Comparison of ENCODE assay signal across 13 cellular contexts in the genomic region with DNA sequence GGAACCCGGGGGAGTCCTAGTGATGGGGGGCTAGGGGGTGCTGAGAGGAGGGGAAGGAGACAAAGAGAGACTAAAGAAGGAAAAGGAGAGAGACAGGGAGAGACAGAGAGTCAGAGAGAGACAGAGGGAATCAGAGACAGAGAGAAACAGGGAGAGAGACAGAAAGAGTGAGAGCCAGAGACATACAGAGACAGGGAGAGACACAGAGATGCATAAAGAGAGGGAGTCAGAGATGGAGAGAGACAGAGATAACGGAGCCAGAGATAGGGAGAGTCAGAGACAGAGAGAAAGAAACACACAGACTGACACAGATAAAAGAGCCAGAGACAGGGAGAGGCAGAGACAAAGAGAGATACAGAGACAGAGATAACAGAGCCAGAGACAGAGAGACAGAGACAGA. TPM values are rescaled to one million over a fixed set of nuclear protein-coding genes. Genes with fewer than 3 reads are reported as not detected.
DNase-seq lines count a peak whose midpoint lies in the region; ATAC-seq and TF ChIP-seq lines count a peak whose summit lies in the region.
"Had no signal": no experiment of that assay in that cellular context is flagged by ENCODE, and none has a peak within 500 bp of the region (broad histone marks: within the 10 kb centered on the region; RNA-seq: fewer than 3 reads in every experiment).

No MANE protein-coding gene starts in this region.

- no peaks in the 10 kb centered on the region for H3K27me3 ChIP-seq in OCI-LY1 (ENCODE audit: insufficient read depth, low read length)
- H3K27me3 ChIP-seq in dorsolateral prefrontal cortex, result peaks cover 0 to 5% (median 0%) of the 10 kb centered on the region in 45 donors

- H3K4me1 ChIP-seq in OCI-LY1 (ENCODE audit: insufficient read depth, low read length, severe bottlenecking), result peaks cover 53% of the 10 kb centered on the region
- H3K4me1 ChIP-seq: colonic mucosa had no signal

- no peaks in the 10 kb centered on the region for H4K20me1 ChIP-seq in OCI-LY1 (ENCODE audit: insufficient read depth, low read length)

- H2AFZ ChIP-seq in OCI-LY1 (ENCODE audit: low read length), result no peak overlapping the region

- H3K36me3 Mint-ChIP-seq in activated CD8-positive, alpha-beta memory T cell treated with anti-CD3 and anti-CD28 coated beads, Interleukin-2, amount 10 ng/mL, durations not matched to agents 7 days and 5 days, result peaks cover 5% of the 10 kb centered on the region
- peaks cover 36% of the 10 kb centered on the region for H3K36me3 Mint-ChIP-seq in stimulated activated effector memory CD8-positive, alpha-beta T cell treated with anti-CD3 and anti-CD28 coated beads, Interleukin-12 subunit alpha, Interleukin-12 subunit beta, amount 100 ng/mL, for 72 hours

- H3K36me3 ChIP-seq in OCI-LY1 (ENCODE audit: insufficient read depth, low read length), result peaks cover 25% of the 10 kb centered on the region
- H3K36me3 ChIP-seq: colonic mucosa, sigmoid colon had no signal

- no peaks in the 10 kb centered on the region for H3K9me3 ChIP-seq in OCI-LY1 (ENCODE audit: low read length)
- H3K9me3 ChIP-seq: A549, colonic mucosa, sigmoid colon had no signal

- H3K4me3 ChIP-seq in OCI-LY1 (ENCODE audit: low read depth, low read length, poor library complexity, severe bottlenecking), result peak overlapping the region; percentile 100
- H3K4me3 ChIP-seq in dorsolateral prefrontal cortex, result peak overlapping the region in 47 of 59 donors; percentile 60 to 95 (median 81)
- H3K4me3 ChIP-seq: colonic mucosa had no signal

- no peak for DNase-seq in activated CD8-positive, alpha-beta memory T cell treated with anti-CD3 and anti-CD28 coated beads, Interleukin-2, amount 10 ng/mL, durations not matched to agents 7 days and 5 days
- no peak for DNase-seq in activated CD8-positive, alpha-beta memory T cell treated with anti-CD3 and anti-CD28 coated beads, Interleukin-2, amount 50 U/mL, for 48 hours
- DNase-seq in dorsolateral prefrontal cortex, result no peak
- DNase-seq in stimulated activated effector memory CD8-positive, alpha-beta T cell treated with anti-CD3 and anti-CD28 coated beads, Interleukin-12 subunit alpha, Interleukin-12 subunit beta, amount 100 ng/mL, for 72 hours (ENCODE audit: low spot score in 2 of 2), result no peak
- no peak for DNase-seq in D341Med (ENCODE audit: low spot score)
- DNase-seq in stimulated activated naive CD4-positive, alpha-beta T cell (lab: John Stamatoyannopoulos, UW), result no peak
- no peak for DNase-seq in KG1 (lab: John Stamatoyannopoulos, UW)
- DNase-seq: NCI-H1930, NCI-H82 had no signal

- peaks cover 38% of the 10 kb centered on the region for H3K27me3 Mint-ChIP-seq in activated CD8-positive, alpha-beta memory T cell treated with anti-CD3 and anti-CD28 coated beads, Interleukin-2, amount 10 ng/mL, durations not matched to agents 7 days and 5 days

- TF ChIP-seq CTCF in OCI-LY1 (IDR thresholded peaks at IDR 0.05; ENCODE audit: low read length), result no peak
- TF ChIP-seq CTCF in dorsolateral prefrontal cortex (IDR thresholded peaks at IDR 0.05 in 54 of 56, conservative IDR thresholded peaks at IDR 0.05 in 2 of 56; ENCODE audit: low read depth in 1 of 56, partially characterized antibody in 56 of 56), result no peak

- peaks cover 6% of the 10 kb centered on the region for H3F3A ChIP-seq in OCI-LY1 (ENCODE audit: insufficient read depth, low read length)

- intact Hi-C loops in dorsolateral prefrontal cortex (cut with DNase I), result no loop called here

- H3K9me2 ChIP-seq in OCI-LY1 (ENCODE audit: low read depth, low read length), result no peaks in the 10 kb centered on the region

- H3K4me3 Mint-ChIP-seq in activated CD8-positive, alpha-beta memory T cell treated with anti-CD3 and anti-CD28 coated beads, Interleukin-2, amount 10 ng/mL, durations not matched to agents 7 days and 5 days, result peak overlapping the region; percentile 79
- peak overlapping the region; percentile 79 for H3K4me3 Mint-ChIP-seq in stimulated activated effector memory CD8-positive, alpha-beta T cell treated with anti-CD3 and anti-CD28 coated beads, Interleukin-12 subunit alpha, Interleukin-12 subunit beta, amount 100 ng/mL, for 72 hours

- no peak for ATAC-seq in activated CD8-positive, alpha-beta memory T cell treated with anti-CD3 and anti-CD28 coated beads, Interleukin-2, amount 10 ng/mL, durations not matched to agents 7 days and 5 days
- no peak for ATAC-seq in stimulated activated effector memory CD8-positive, alpha-beta T cell treated with anti-CD3 and anti-CD28 coated beads, Interleukin-12 subunit alpha, Interleukin-12 subunit beta, amount 100 ng/mL, for 72 hours
- ATAC-seq: A549 had no signal

- peak overlapping the region; percentile 99 for H3K9ac ChIP-seq in OCI-LY1 (ENCODE audit: low read length)

- H3K9me3 Mint-ChIP-seq in activated CD8-positive, alpha-beta memory T cell treated with anti-CD3 and anti-CD28 coated beads, Interleukin-2, amount 10 ng/mL, durations not matched to agents 7 days and 5 days (ENCODE audit: low read depth), result no peaks in the 10 kb centered on the region
- no peaks in the 10 kb centered on the region for H3K9me3 Mint-ChIP-seq in stimulated activated effector memory CD8-positive, alpha-beta T cell treated with anti-CD3 and anti-CD28 coated beads, Interleukin-12 subunit alpha, Interleukin-12 subunit beta, amount 100 ng/mL, for 72 hours

- peak overlapping the region; percentile 95 for H3K4me2 ChIP-seq in OCI-LY1 (ENCODE audit: low read length)

- no peak overlapping the region for H3K27ac Mint-ChIP-seq in activated CD8-positive, alpha-beta memory T cell treated with anti-CD3 and anti-CD28 coated beads, Interleukin-2, amount 10 ng/mL, durations not matched to agents 7 days and 5 days
- peak overlapping the region; percentile 84 for H3K27ac Mint-ChIP-seq in stimulated activated effector memory CD8-positive, alpha-beta T cell treated with anti-CD3 and anti-CD28 coated beads, Interleukin-12 subunit alpha, Interleukin-12 subunit beta, amount 100 ng/mL, for 72 hours

- H3K27ac ChIP-seq in OCI-LY1 (ENCODE audit: low read depth, low read length, poor library complexity, severe bottlenecking) (peak overlapping the region; percentile 98), dorsolateral prefrontal cortex (peak overlapping the region in 48 of 59 donors; percentile 33 to 97 (median 81))
- H3K27ac ChIP-seq: colonic mucosa, sigmoid colon had no signal

- CTCF ChIA-PET in activated CD8-positive, alpha-beta memory T cell treated with anti-CD3 and anti-CD28 coated beads, Interleukin-2, amount 10 ng/mL, durations not matched to agents 7 days and 5 days (lab: Charles Lee), result no interaction called here

- H3K4me1 Mint-ChIP-seq in activated CD8-positive, alpha-beta memory T cell treated with anti-CD3 and anti-CD28 coated beads, Interleukin-2, amount 10 ng/mL, durations not matched to agents 7 days and 5 days, result peaks cover 33% of the 10 kb centered on the region
- peaks cover 46% of the 10 kb centered on the region for H3K4me1 Mint-ChIP-seq in stimulated activated effector memory CD8-positive, alpha-beta T cell treated with anti-CD3 and anti-CD28 coated beads, Interleukin-12 subunit alpha, Interleukin-12 subunit beta, amount 100 ng/mL, for 72 hours

- H3K79me2 ChIP-seq in OCI-LY1 (ENCODE audit: insufficient read depth, low read length), result peaks cover 20% of the 10 kb centered on the region

RNA-seq across cellular contexts. Expression of a gene that starts 1.5 kb away (rescaled TPM):
- total RNA-seq in activated CD8-positive, alpha-beta memory T cell treated with anti-CD3 and anti-CD28 coated beads, Interleukin-2, amount 10 ng/mL, durations not matched to agents 7 days and 5 days, result 10 to 100 TPM in 1 of 2 experiments, 1 to 10 TPM in 1; 4.7 to 18.5 TPM
- total RNA-seq in dorsolateral prefrontal cortex, result 10 to 100 TPM in 3 of 120 experiments, 1 to 10 TPM in 117; 2.4 to 16.3 (median 4.8) TPM

RNA-seq across cellular contexts. Expression of a gene that starts 27.2 kb away (rescaled TPM):
- total RNA-seq in activated CD8-positive, alpha-beta memory T cell treated with anti-CD3 and anti-CD28 coated beads, Interleukin-2, amount 10 ng/mL, durations not matched to agents 7 days and 5 days, result 1 to 10 TPM; 7.5 to 8.1 TPM
- 1,000 to 10,000 TPM in 16 of 120 experiments, 100 to 1,000 TPM in 104; 306 to 1,743 (median 779) TPM for total RNA-seq in dorsolateral prefrontal cortex

RNA-seq across cellular contexts. Expression of a gene that starts 47.8 kb away (rescaled TPM):
- total RNA-seq in activated CD8-positive, alpha-beta memory T cell treated with anti-CD3 and anti-CD28 coated beads, Interleukin-2, amount 10 ng/mL, durations not matched to agents 7 days and 5 days, result 100 to 1,000 TPM; 100 to 113 TPM
- total RNA-seq in dorsolateral prefrontal cortex, result 1 to 10 TPM in 117 of 120 experiments, under 1 TPM in 3; 0.65 to 5.4 (median 2.4) TPM

Comparison
In these comparisons a context has a peak if more than half of its experiments do, and no peak if none do; other contexts are left out.
1. RNA of a gene that starts 27.2 kb away (total RNA-seq): 306 to 1,743 TPM in dorsolateral prefrontal cortex; 7.5 to 8.1 TPM in activated CD8-positive, alpha-beta memory T cell treated with anti-CD3 and anti-CD28 coated beads, Interleukin-2, amount 10 ng/mL, durations not matched to agents 7 days and 5 days; every median in the first group is over 10 times any median in the second.
2. RNA of a gene that starts 47.8 kb away (total RNA-seq): 100 to 113 TPM in activated CD8-positive, alpha-beta memory T cell treated with anti-CD3 and anti-CD28 coated beads, Interleukin-2, amount 10 ng/mL, durations not matched to agents 7 days and 5 days; 0.65 to 5.4 TPM in dorsolateral prefrontal cortex; every median in the first group is over 10 times any median in the second.